In genomic region chr17:60600490-60601431, GRCh38 we compare ENCODE assay signal across 1 cellular context.
A peak's percentile ranks its signal among the peaks of the same experiment; 100 is the strongest.
TF ChIP-seq lines count a peak whose summit lies in the region.

No MANE protein-coding gene starts in this region.

TF ChIP-seq in SK-N-SH, 30 proteins besides CTCF, POLR2A, EP300 and RAD21:
- peak; percentile 45 for TF ChIP-seq MXI1 (IDR thresholded peaks at IDR 0.05; ENCODE audit: low read depth, low read length)
- no peak for TF ChIP-seq GATA2 (CRISPR knock-in tag; IDR thresholded peaks at IDR 0.05)
- TF ChIP-seq USF1 (IDR thresholded peaks at IDR 0.05; ENCODE audit: borderline replicate concordance, low read depth) = no peak
- no peak for TF ChIP-seq TAF1 (IDR thresholded peaks at IDR 0.05; ENCODE audit: borderline replicate concordance, low read depth, low read length)
- peak; percentile 54; the same call in 1 of the 2 replicates for TF ChIP-seq MAX (IDR thresholded peaks at IDR 0.05; ENCODE audit: low read depth)
- no peak for TF ChIP-seq RFX5 (IDR thresholded peaks at IDR 0.05; ENCODE audit: low read length)
- TF ChIP-seq EZH2phosphoT487 (IDR thresholded peaks at IDR 0.05; ENCODE audit: borderline replicate concordance, low read depth) = no peak
- no peak for TF ChIP-seq ELF1 (IDR thresholded peaks at IDR 0.05)
- TF ChIP-seq TEAD4 (IDR thresholded peaks at IDR 0.05; ENCODE audit: borderline replicate concordance, insufficient read depth) = no peak
- TF ChIP-seq, protein P1, sequence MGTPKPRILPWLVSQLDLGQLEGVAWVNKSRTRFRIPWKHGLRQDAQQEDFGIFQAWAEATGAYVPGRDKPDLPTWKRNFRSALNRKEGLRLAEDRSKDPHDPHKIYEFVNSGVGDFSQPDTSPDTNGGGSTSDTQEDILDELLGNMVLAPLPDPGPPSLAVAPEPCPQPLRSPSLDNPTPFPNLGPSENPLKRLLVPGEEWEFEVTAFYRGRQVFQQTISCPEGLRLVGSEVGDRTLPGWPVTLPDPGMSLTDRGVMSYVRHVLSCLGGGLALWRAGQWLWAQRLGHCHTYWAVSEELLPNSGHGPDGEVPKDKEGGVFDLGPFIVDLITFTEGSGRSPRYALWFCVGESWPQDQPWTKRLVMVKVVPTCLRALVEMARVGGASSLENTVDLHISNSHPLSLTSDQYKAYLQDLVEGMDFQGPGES (IDR thresholded peaks at IDR 0.05; ENCODE audit: low read depth, low read length) = no peak
- TF ChIP-seq RXRA (IDR thresholded peaks at IDR 0.05; ENCODE audit: borderline replicate concordance, low read depth) = no peak
- 0 out of 2 replicates have a peak, but pooled peaks have one; percentile 26 for TF ChIP-seq NFIC (IDR thresholded peaks at IDR 0.05; ENCODE audit: borderline replicate concordance)
- TF ChIP-seq YY1 (IDR thresholded peaks at IDR 0.05; ENCODE audit: low read depth) = peak; percentile 12; the same call in 1 of the 2 replicates
- TF ChIP-seq RCOR1 (IDR thresholded peaks at IDR 0.05; ENCODE audit: low read length) = peak; percentile 61
- no peak for TF ChIP-seq ZBTB33 (IDR thresholded peaks at IDR 0.05; ENCODE audit: borderline replicate concordance, low read depth)
- no peak; the same call in 1 of the 2 replicates for TF ChIP-seq TCF12 (IDR thresholded peaks at IDR 0.05)
- no peak for TF ChIP-seq USF2 (IDR thresholded peaks at IDR 0.05; ENCODE audit: borderline replicate concordance, low read depth, low read length)
- peak; percentile 98 for TF ChIP-seq SIN3A (IDR thresholded peaks at IDR 0.05; ENCODE audit: borderline replicate concordance, low read depth, low read length)
- TF ChIP-seq, protein P2, sequence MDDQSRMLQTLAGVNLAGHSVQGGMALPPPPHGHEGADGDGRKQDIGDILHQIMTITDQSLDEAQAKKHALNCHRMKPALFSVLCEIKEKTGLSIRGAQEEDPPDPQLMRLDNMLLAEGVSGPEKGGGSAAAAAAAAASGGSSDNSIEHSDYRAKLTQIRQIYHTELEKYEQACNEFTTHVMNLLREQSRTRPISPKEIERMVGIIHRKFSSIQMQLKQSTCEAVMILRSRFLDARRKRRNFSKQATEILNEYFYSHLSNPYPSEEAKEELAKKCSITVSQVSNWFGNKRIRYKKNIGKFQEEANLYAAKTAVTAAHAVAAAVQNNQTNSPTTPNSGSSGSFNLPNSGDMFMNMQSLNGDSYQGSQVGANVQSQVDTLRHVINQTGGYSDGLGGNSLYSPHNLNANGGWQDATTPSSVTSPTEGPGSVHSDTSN (IDR thresholded peaks at IDR 0.05) = peak; percentile 41; the same call in 1 of the 2 replicates
- TF ChIP-seq CHD2 (IDR thresholded peaks at IDR 0.05; ENCODE audit: low read length, partially characterized antibody) = peak; percentile 48
- TF ChIP-seq REST (IDR thresholded peaks at IDR 0.05; ENCODE audit: low read depth, low read length) = 0 out of 2 replicates have a peak, but pooled peaks have one; percentile 27
- TF ChIP-seq SMC3 (IDR thresholded peaks at IDR 0.05; ENCODE audit: low read depth, low read length) = peak; percentile 36
- peak; percentile 16; the same call in 1 of the 2 replicates for TF ChIP-seq MEF2A (IDR thresholded peaks at IDR 0.05; ENCODE audit: borderline replicate concordance, low read depth)
